20 cellular contexts compared by ENCODE assay signal in genomic region chr17:50575581-50576210, GRCh38. TPM values are rescaled to one million over a fixed set of nuclear protein-coding genes. Genes with fewer than 3 reads are reported as not detected.
DNase-seq lines count a peak whose midpoint lies in the region; ATAC-seq, FAIRE-seq and TF ChIP-seq lines count a peak whose summit lies in the region.
"Had no signal": no experiment of that assay in that cellular context is flagged by ENCODE, and none has a peak within 500 bp of the region (broad histone marks: within the 10 kb centered on the region; RNA-seq: fewer than 3 reads in every experiment).

No MANE protein-coding gene starts in this region.

- TF ChIP-seq CTCF in GM12874 (IDR thresholded peaks at IDR 0.05; ENCODE audit: insufficient read depth, low read depth, low read length) = peak; percentile 13; the same call in 1 of the 2 replicates
- TF ChIP-seq CTCF in H1 (IDR thresholded peaks at IDR 0.05; ENCODE audit: control extremely low read depth in 1 of 3, insufficient read depth in 1 of 3, low read depth in 1 of 3, low read length in 3 of 3) = peak; percentile 29 to 36 (median 36); a peak in 3 of 4 replicates
- TF ChIP-seq CTCF in GM10248 (IDR thresholded peaks at IDR 0.05; ENCODE audit: control extremely low read depth, extremely low read depth, low read depth, missing control alignments) = no peak
- no peak for TF ChIP-seq CTCF in left lung (IDR thresholded peaks at IDR 0.05)
- TF ChIP-seq CTCF in gastroesophageal sphincter (IDR thresholded peaks at IDR 0.05) = no peak

- TF ChIP-seq POLR2A in H1 (IDR thresholded peaks at IDR 0.05; ENCODE audit: control extremely low read depth in 1 of 2, low read depth in 2 of 2, low read length in 2 of 2) (no peak), gastroesophageal sphincter (IDR thresholded peaks at IDR 0.05) (no peak)

- H3K9me3 ChIP-seq in H1 (ENCODE audit: insufficient read depth in 2 of 2, low read depth in 1 of 2, low read length in 1 of 2) = no peaks in the 10 kb centered on the region
- no peaks in the 10 kb centered on the region for H3K9me3 ChIP-seq in left lung
- no peaks in the 10 kb centered on the region for H3K9me3 ChIP-seq in gastroesophageal sphincter

- no peak overlapping the region for H2BK20ac ChIP-seq in H1 (ENCODE audit: low read length)

- H4K91ac ChIP-seq in H1 (replicated peaks; ENCODE audit: insufficient read length, low read length) = no peak overlapping the region

- TF ChIP-seq EP300 in H1 (IDR thresholded peaks at IDR 0.05; ENCODE audit: borderline replicate concordance in 1 of 2, low read depth in 2 of 2, low read length in 2 of 2) (no peak), gastroesophageal sphincter (IDR thresholded peaks at IDR 0.05) (no peak)

- H4K5ac ChIP-seq in H1 (ENCODE audit: insufficient read length, low read depth, low read length) = no peak overlapping the region

- H3K27me3 ChIP-seq in H1 (replicated peaks in 1 of 4; ENCODE audit: control insufficient read depth in 3 of 4, extremely low read depth in 1 of 4, insufficient read depth in 3 of 4, low read length in 3 of 4) (no peaks in the 10 kb centered on the region), left lung (peaks cover 0 to 39% of the 10 kb centered on the region in 2 donors), gastroesophageal sphincter (peaks cover 8% of the 10 kb centered on the region)

- no peaks in the 10 kb centered on the region for H3K79me1 ChIP-seq in H1 (ENCODE audit: low read depth, low read length)

- H3K36me3 ChIP-seq in H1 (ENCODE audit: control insufficient read depth in 2 of 4, insufficient read depth in 4 of 4, low read length in 3 of 4) (peaks cover 0 to 3% (median 0%) of the 10 kb centered on the region in 4 experiments; a peak in 1 of 8 replicates), left lung (no peaks in the 10 kb centered on the region), gastroesophageal sphincter (no peaks in the 10 kb centered on the region)

- H3K4me3 ChIP-seq in H1 (ENCODE audit: extremely low read depth in 1 of 4, insufficient read depth in 2 of 4, low read depth in 3 of 4, low read length in 4 of 4) = no peak overlapping the region
- no peak overlapping the region for H3K4me3 ChIP-seq in left lung
- H3K4me3 ChIP-seq in gastroesophageal sphincter = no peak overlapping the region
- H3K4me3 ChIP-seq: coronary artery, skin epidermis had no signal

- CTCF ChIA-PET in H1 (lab: Charles Lee; ENCODE audit: partially characterized antibody) (interaction anchor here (1.0 to 5.0 kb wide), 23 partner anchors 9 to 119 kb away, joined by 3 to 45 read pairs (median 5); partner anchors contain the start of gene CACNA1G), GM10248 (lab: Yijun Ruan, JAX) (interaction anchor here (1.2 to 1.5 kb wide), 2 partner anchors 18 to 32 kb away, joined by 3 read pairs; no protein-coding TSS in a partner anchor)

- 0 out of 2 replicates have a peak, but pooled peaks cover 3% of the 10 kb centered on the region for H3K23me2 ChIP-seq in H1 (ENCODE audit: low read depth, low read length)

- no peak overlapping the region for H3K14ac ChIP-seq in H1 (ENCODE audit: insufficient read length)

- H2AFZ ChIP-seq in H1 (ENCODE audit: low read length) = no peak overlapping the region

- intact Hi-C loops in left lung (cut with DNase I) = no loop called here

- H3K4me1 ChIP-seq in H1 (replicated peaks in 1 of 4; ENCODE audit: control insufficient read depth in 3 of 4, insufficient read depth in 4 of 4, low read length in 3 of 4) = peaks cover 0 to 8% (median 5%) of the 10 kb centered on the region in 4 experiments; a peak in 4 of 7 replicates
- no peaks in the 10 kb centered on the region for H3K4me1 ChIP-seq in left lung
- no peaks in the 10 kb centered on the region for H3K4me1 ChIP-seq in gastroesophageal sphincter

- H3K4me2 ChIP-seq in H1 (ENCODE audit: insufficient read depth in 1 of 2, low read depth in 2 of 2, low read length in 2 of 2) = no peak overlapping the region

- peak in 1 of 2 experiments; percentile 31; a peak in 3 of 4 replicates for TF ChIP-seq RAD21 in H1 (IDR thresholded peaks at IDR 0.05 in 1 of 2, conservative IDR thresholded peaks at IDR 0.05 in 1 of 2; ENCODE audit: low read depth in 2 of 2, low read length in 2 of 2)

- H2BK120ac ChIP-seq in H1 (replicated peaks; ENCODE audit: low read depth, low read length) = no peak overlapping the region

- DNase-seq in NCI-H82 (lab: John Stamatoyannopoulos, UW) = peak; percentile 33
- no peak for DNase-seq in NCI-H82 treated with DMSO at 0.1 percent for 48 hours (lab: John Stamatoyannopoulos, UW; ENCODE audit: unreplicated experiment)
- DNase-seq in NCI-H510A treated with DMSO at 0.1 percent for 48 hours (lab: John Stamatoyannopoulos, UW) = peak; percentile 41
- peak in 1 of 2 experiments; percentile 73 for DNase-seq in H1 (ENCODE audit: low read depth in 1 of 2, low spot score in 2 of 2)
- DNase-seq in GM10248 (ENCODE audit: extremely low spot score) = no peak
- DNase-seq in left lung = no peak
- DNase-seq: hippocampal formation; KG1; NCI-H1930; stimulated activated naive CD8-positive, alpha-beta T cell treated with anti-CD3 and anti-CD28 coated beads, Interleukin-15, Interleukin-2, amounts not matched to agents 100 U/mL and 50 U/mL, for 24 hours had no signal

- peaks cover 2 to 5% of the 10 kb centered on the region in 2 experiments for H4K20me1 ChIP-seq in H1 (replicated peaks in 1 of 2; ENCODE audit: control insufficient read depth in 1 of 2, insufficient read depth in 2 of 2, low read length in 2 of 2)

- no peak overlapping the region; the same call in 1 of the 2 replicates for H4K8ac ChIP-seq in H1 (ENCODE audit: extremely low read depth, insufficient read depth, low read length)

- no peak overlapping the region for H3K18ac ChIP-seq in H1 (ENCODE audit: extremely low read depth, low read length)

- H3K9ac ChIP-seq in H1 (replicated peaks in 1 of 4; ENCODE audit: extremely low read depth in 1 of 4, low read depth in 3 of 4, low read length in 3 of 4) = no peak overlapping the region

- no peak overlapping the region for H3K56ac ChIP-seq in H1 (replicated peaks; ENCODE audit: insufficient read length, low read depth, low read length)

- H3K4ac ChIP-seq in H1 (replicated peaks; ENCODE audit: insufficient read length, low read depth, low read length) = no peak overlapping the region

- H2BK5ac ChIP-seq in H1 (ENCODE audit: low read depth, low read length) = no peak overlapping the region

- no peak overlapping the region for H2BK15ac ChIP-seq in H1 (ENCODE audit: low read length)

- H3K79me2 ChIP-seq in H1 (ENCODE audit: control insufficient read depth in 1 of 2, insufficient read depth in 2 of 2, low read length in 2 of 2) = no peaks in the 10 kb centered on the region

- no peak overlapping the region for H3K23ac ChIP-seq in H1 (ENCODE audit: insufficient read length)

- FAIRE-seq in H1 (lab: Jason Lieb, UNC) = no peak
- FAIRE-seq: urothelium cell line had no signal

- POLR2A ChIA-PET in H1 (lab: Charles Lee; ENCODE audit: partially characterized antibody) = interaction anchor here (1.6 to 2.2 kb wide), 2 partner anchors 9 to 14 kb away, joined by 3 to 6 read pairs; no protein-coding TSS in a partner anchor
- POLR2A ChIA-PET in GM10248 (lab: Yijun Ruan, JAX) = no interaction called here

- no peak overlapping the region for H3K27ac ChIP-seq in H1 (ENCODE audit: low read depth, low read length)
- H3K27ac ChIP-seq in left lung = no peak overlapping the region
- no peak overlapping the region for H3K27ac ChIP-seq in gastroesophageal sphincter
- H3K27ac ChIP-seq: coronary artery, HL-60, skin epidermis had no signal

- 83% methylated on average over 33 of the region's 33 CpGs; no CpG with 5 or more reads in 1 of the 2 experiments for WGBS in H1 (ENCODE audit: extremely low coverage in 1 of 2, insufficient coverage in 1 of 2, insufficient read length in 1 of 2, insufficient replicate concordance in 2 of 2, low coverage in 1 of 2, low lambda C conversion rate in 2 of 2, missing lambda C conversion rate in 1 of 2), 2 experiments
- 100% methylated on average over 2 of the region's 33 CpGs; no CpG with 5 or more reads in 1 of the 2 donors for WGBS in gastroesophageal sphincter (ENCODE audit: low coverage in 1 of 2), 2 donors

- ATAC-seq in left lung = no peak
- ATAC-seq in gastroesophageal sphincter = no peak
- ATAC-seq: activated T-helper 17 cell treated with anti-CD3 and anti-CD28 coated beads, Interleukin-2, amount 50 U/mL, for 72 hours; esophagus mucosa; stimulated activated naive CD8-positive, alpha-beta T cell treated with anti-CD3 and anti-CD28 coated beads, Interleukin-15, Interleukin-2, amounts not matched to agents 100 U/mL and 50 U/mL, for 24 hours had no signal

- no peak overlapping the region for H2BK12ac ChIP-seq in H1 (ENCODE audit: low read depth, low read length)

- H2AK5ac ChIP-seq in H1 (ENCODE audit: low read depth, low read length) = no peak overlapping the region

RNA-seq across cellular contexts. Expression of gene CACNA1G, which starts 15.2 kb away (rescaled TPM):
- total RNA-seq in H1 (2021; fragmentation: NEBNext Ultra II Directional; extraction: Animal tissue kit (Norgen Biotek cat#: 25700)) = 4.8 and 4.9 TPM in 2 replicates
- 2.9 and 4.8 TPM in 2 replicates for polyA plus RNA-seq in H1 (2011; rRNA removed)
- polyA plus RNA-seq in H1 (2011; cell fraction: cytosol; rRNA removed) = 3.4 TPM
- polyA plus RNA-seq in H1 (2011; cell fraction: nucleus; rRNA removed) = 10.8 TPM
- 4.0 to 4.7 TPM (median 4.5 TPM) in 4 replicates for polyA plus RNA-seq in H1 (2012, experiment 1 of 2)
- 4.1 TPM for polyA plus RNA-seq in H1 (2012, experiment 2 of 2)
- polyA plus RNA-seq in H1 (2013, experiment 1 of 2) = 2.5 TPM
- 2.6 TPM for polyA plus RNA-seq in H1 (2013, experiment 2 of 2)
- polyA minus RNA-seq in H1 (2011; rRNA and poly(A)+ RNA removed) = 5.9 and 6.1 TPM in 2 replicates
- polyA minus RNA-seq in H1 (2011; cell fraction: cytosol; rRNA and poly(A)+ RNA removed) = 3.8 TPM
- 7.7 TPM for polyA minus RNA-seq in H1 (2011; cell fraction: nucleus; rRNA and poly(A)+ RNA removed)
- 1 to 10 TPM in 1 of 2 donors, under 1 TPM in 1; 0.50 to 4.3 TPM for total RNA-seq in left lung
- total RNA-seq in gastroesophageal sphincter = under 1 TPM in 3 of 4 donors, not detected in 1; 0.15 to 0.94 (median 0.16) TPM
- total RNA-seq: T-helper 1 cell treated with Interleukin-12 subunit alpha and Interleukin-12 subunit beta and Interleukin-4 antibody, amounts not matched to agents 30 ng/mL and 1 ng/mL, for 36 hours had no signal

RNA-seq across cellular contexts. Expression of gene SPATA20, which starts 28.7 kb away (rescaled TPM):
- 16.2 and 16.7 TPM in 2 replicates for total RNA-seq in H1 (2021; fragmentation: NEBNext Ultra II Directional; extraction: Animal tissue kit (Norgen Biotek cat#: 25700))
- polyA plus RNA-seq in H1 (2011; rRNA removed) = 17.5 and 23.2 TPM in 2 replicates
- polyA plus RNA-seq in H1 (2011; cell fraction: cytosol; rRNA removed) = 18.3 TPM
- 124 TPM for polyA plus RNA-seq in H1 (2011; cell fraction: nucleus; rRNA removed)
- polyA plus RNA-seq in H1 (2012, experiment 1 of 2) = 10.5 to 22.8 TPM (median 22.0 TPM) in 4 replicates
- polyA plus RNA-seq in H1 (2012, experiment 2 of 2) = 15.5 TPM
- polyA plus RNA-seq in H1 (2013, experiment 1 of 2) = 16.1 TPM
- 14.2 TPM for polyA plus RNA-seq in H1 (2013, experiment 2 of 2)
- 9.0 and 10.5 TPM in 2 replicates for polyA minus RNA-seq in H1 (2011; rRNA and poly(A)+ RNA removed)
- polyA minus RNA-seq in H1 (2011; cell fraction: cytosol; rRNA and poly(A)+ RNA removed) = 10.6 TPM
- polyA minus RNA-seq in H1 (2011; cell fraction: nucleus; rRNA and poly(A)+ RNA removed) = 32.9 TPM
- total RNA-seq in left lung (10 to 100 TPM; 37.6 to 57.2 TPM), gastroesophageal sphincter (10 to 100 TPM; 45.0 to 75.3 (median 59.8) TPM)

RNA-seq across cellular contexts. Expression of gene EPN3, which starts 43.2 kb away (rescaled TPM):
- total RNA-seq in H1 (2021; fragmentation: NEBNext Ultra II Directional; extraction: Animal tissue kit (Norgen Biotek cat#: 25700)) = 5.8 and 7.9 TPM in 2 replicates
- 6.7 and 8.1 TPM in 2 replicates for polyA plus RNA-seq in H1 (2011; rRNA removed)
- polyA plus RNA-seq in H1 (2011; cell fraction: cytosol; rRNA removed) = 4.7 TPM
- polyA plus RNA-seq in H1 (2011; cell fraction: nucleus; rRNA removed) = 9.8 TPM
- 4.6 to 8.1 TPM (median 4.8 TPM) in 4 replicates for polyA plus RNA-seq in H1 (2012, experiment 1 of 2)
- 18.3 TPM for polyA plus RNA-seq in H1 (2012, experiment 2 of 2)
- polyA plus RNA-seq in H1 (2013, experiment 1 of 2) = 4.9 TPM
- polyA plus RNA-seq in H1 (2013, experiment 2 of 2) = 5.5 TPM
- polyA minus RNA-seq in H1 (2011; rRNA and poly(A)+ RNA removed) = 3.8 and 4.1 TPM in 2 replicates
- 5.2 TPM for polyA minus RNA-seq in H1 (2011; cell fraction: cytosol; rRNA and poly(A)+ RNA removed)
- 11.3 TPM for polyA minus RNA-seq in H1 (2011; cell fraction: nucleus; rRNA and poly(A)+ RNA removed)
- total RNA-seq in left lung = 1 to 10 TPM in 1 of 2 donors, under 1 TPM in 1; 0.55 to 6.4 TPM
- 1 to 10 TPM in 1 of 4 donors, not detected in 3; 7.3 TPM for total RNA-seq in gastroesophageal sphincter
- total RNA-seq: activated T-helper 17 cell treated with anti-CD3 and anti-CD28 coated beads, Interleukin-2, amount 50 U/mL, for 72 hours; osteoblast had no signal

RNA-seq across cellular contexts. Expression of gene ABCC3, which starts 59.0 kb away (rescaled TPM):
- 0.37 and 0.71 TPM in 2 replicates for total RNA-seq in H1 (2021; fragmentation: NEBNext Ultra II Directional; extraction: Animal tissue kit (Norgen Biotek cat#: 25700))
- 0.22 and 0.35 TPM in 2 replicates for polyA plus RNA-seq in H1 (2011; rRNA removed)
- polyA plus RNA-seq in H1 (2011; cell fraction: cytosol; rRNA removed) = 0.40 TPM
- 2.4 TPM for polyA plus RNA-seq in H1 (2011; cell fraction: nucleus; rRNA removed)
- 0.54 to 0.84 TPM (median 0.60 TPM) in 4 replicates for polyA plus RNA-seq in H1 (2012, experiment 1 of 2)
- polyA plus RNA-seq in H1 (2012, experiment 2 of 2) = 0.17 TPM
- polyA plus RNA-seq in H1 (2013, experiment 1 of 2) = 0.20 TPM
- polyA plus RNA-seq in H1 (2013, experiment 2 of 2) = 0.37 TPM
- polyA minus RNA-seq in H1 (2011; rRNA and poly(A)+ RNA removed) = 0.35 and 1.1 TPM in 2 replicates
- polyA minus RNA-seq in H1 (2011; cell fraction: cytosol; rRNA and poly(A)+ RNA removed) = 1.5 TPM
- polyA minus RNA-seq in H1 (2011; cell fraction: nucleus; rRNA and poly(A)+ RNA removed) = 0.40 TPM
- total RNA-seq in left lung = 100 to 1,000 TPM in 1 of 2 donors, 10 to 100 TPM in 1; 52.3 to 120 TPM
- 10 to 100 TPM in 1 of 4 donors, 1 to 10 TPM in 3; 2.0 to 18.7 (median 5.1) TPM for total RNA-seq in gastroesophageal sphincter
- total RNA-seq: T-helper 1 cell treated with Interleukin-12 subunit alpha and Interleukin-12 subunit beta and Interleukin-4 antibody, amounts not matched to agents 30 ng/mL and 1 ng/mL, for 36 hours had no signal

Comparison
In these comparisons a context has a peak if more than half of its experiments do, and no peak if none do; other contexts are left out.
1. DNase-seq: peak in NCI-H82 (single experiment) and NCI-H510A treated with DMSO at 0.1 percent for 48 hours (single experiment); none in NCI-H82 treated with DMSO at 0.1 percent for 48 hours (single experiment), GM10248 (single experiment) and left lung (0 of 2).
2. CTCF ChIP-seq: peak in GM12874 (single experiment) and H1 (3 of 3); none in GM10248 (single experiment), left lung (0 of 2) and gastroesophageal sphincter (0 of 4).